In genomic region chr3:129183569-129184395, GRCh38 we compare ENCODE assay signal across 8 cellular contexts. TPM values are rescaled to one million over a fixed set of nuclear protein-coding genes. Genes with fewer than 3 reads are reported as not detected.
DNase-seq lines count a peak whose midpoint lies in the region; ATAC-seq and TF ChIP-seq lines count a peak whose summit lies in the region.

TSS of gene CNBP (minus strand) at chr3:129183896. CDS start at chr3:129171757, 12,139 bp downstream.

- H3K36me3 ChIP-seq in SJSA1 = peaks cover 47% of the 10 kb centered on the region
- peaks cover 12% of the 10 kb centered on the region for H3K36me3 ChIP-seq in neuron (ENCODE audit: insufficient read depth, low read length)

- POLR2A ChIA-PET in HEK293T (lab: Yijun Ruan, JAX) = interaction anchor here (0.5 to 3.6 kb wide), 9 partner anchors 12 to 130 kb away, joined by 3 to 15 read pairs (median 4); no protein-coding TSS in a partner anchor

- peak; percentile 99 for DNase-seq in GM03348 (ENCODE audit: low spot score)
- DNase-seq in HEK293T (ENCODE audit: extremely low spot score) = peak; percentile 93
- peak; percentile 89 for DNase-seq in MV-4-11 (lab: John Stamatoyannopoulos, UW)
- DNase-seq in SJSA1 (ENCODE audit: low read depth in 1 of 2, low spot score in 2 of 2) = peak; percentile 90 to 93
- DNase-seq in activated naive CD4-positive, alpha-beta T cell (lab: John Stamatoyannopoulos, UW) = peak; percentile 77 to 91 (median 80)
- peak; percentile 83 to 88 for DNase-seq in foreskin keratinocyte
- DNase-seq in stromal cell of bone marrow (ENCODE audit: low read depth) = peak; percentile 90

- no peak for TF ChIP-seq CTCF in foreskin keratinocyte (conservative IDR thresholded peaks at IDR 0.05)

- H3K4me3 ChIP-seq in SJSA1 (peak within 1 kb of the TSS; percentile 78), neuron (ENCODE audit: low read length) (peak within 1 kb of the TSS; percentile 89)

- CTCF ChIA-PET in HEK293T (lab: Yijun Ruan, JAX) = no interaction called here

- H3K9me3 ChIP-seq in SJSA1 (replicated peaks) = no peaks in the 10 kb centered on the region
- H3K9me3 ChIP-seq in neuron (ENCODE audit: low read length) = no peaks in the 10 kb centered on the region

- peaks cover 8% of the 10 kb centered on the region for H3K4me1 ChIP-seq in SJSA1 (replicated peaks)
- H3K4me1 ChIP-seq in foreskin keratinocyte = peaks cover 17% of the 10 kb centered on the region
- peaks cover 20% of the 10 kb centered on the region for H3K4me1 ChIP-seq in neuron (ENCODE audit: insufficient read depth, low read length)

- H3K27me3 ChIP-seq in SJSA1 (replicated peaks) (no peaks in the 10 kb centered on the region), foreskin keratinocyte (no peaks in the 10 kb centered on the region), neuron (ENCODE audit: insufficient read depth, low read length) (no peaks in the 10 kb centered on the region)

- peak; percentile 98 for ATAC-seq in foreskin keratinocyte

- peak within 1 kb of the TSS; percentile 64 for H2AFZ ChIP-seq in neuron (ENCODE audit: low read depth, low read length)

- H3K27ac ChIP-seq in SJSA1 (peak within 1 kb of the TSS; percentile 84), foreskin keratinocyte (peak within 1 kb of the TSS; percentile 82)

TF ChIP-seq in HEK293T, 16 proteins besides CTCF, POLR2A, EP300 and RAD21:
- TF ChIP-seq HDGF (IDR thresholded peaks at IDR 0.05; ENCODE audit: borderline replicate concordance) = no peak
- TF ChIP-seq SP1 (IDR thresholded peaks at IDR 0.05) = no peak
- TF ChIP-seq ELF4 (IDR thresholded peaks at IDR 0.05) = peak; percentile 59
- no peak for TF ChIP-seq SUZ12 (IDR thresholded peaks at IDR 0.05)
- TF ChIP-seq TARDBP (IDR thresholded peaks at IDR 0.05) = no peak; the same call in none of the 2 replicates
- peak; percentile 60 for TF ChIP-seq L3MBTL2 (conservative IDR thresholded peaks at IDR 0.05)
- TF ChIP-seq FOXM1 (IDR thresholded peaks at IDR 0.05; ENCODE audit: borderline replicate concordance) = no peak

RNA-seq across cellular contexts. Expression of gene CNBP, which starts in this region (rescaled TPM):
- total RNA-seq in SJSA1 (2014; rRNA removed; shearing (Covaris generic)) = 215 and 258 TPM in 2 replicates
- total RNA-seq in foreskin keratinocyte = 330 and 340 TPM in 2 replicates
- polyA plus RNA-seq in foreskin keratinocyte = 274 and 309 TPM in 2 replicates

Comparison
In these comparisons a context has a peak if more than half of its experiments do, and no peak if none do; other contexts are left out.
1. Peak in every context shown above with its lines: DNase-seq, ATAC-seq, H3K4me3 ChIP-seq and H3K27ac ChIP-seq.